22 cellular contexts compared by ENCODE assay signal in the genomic region with DNA sequence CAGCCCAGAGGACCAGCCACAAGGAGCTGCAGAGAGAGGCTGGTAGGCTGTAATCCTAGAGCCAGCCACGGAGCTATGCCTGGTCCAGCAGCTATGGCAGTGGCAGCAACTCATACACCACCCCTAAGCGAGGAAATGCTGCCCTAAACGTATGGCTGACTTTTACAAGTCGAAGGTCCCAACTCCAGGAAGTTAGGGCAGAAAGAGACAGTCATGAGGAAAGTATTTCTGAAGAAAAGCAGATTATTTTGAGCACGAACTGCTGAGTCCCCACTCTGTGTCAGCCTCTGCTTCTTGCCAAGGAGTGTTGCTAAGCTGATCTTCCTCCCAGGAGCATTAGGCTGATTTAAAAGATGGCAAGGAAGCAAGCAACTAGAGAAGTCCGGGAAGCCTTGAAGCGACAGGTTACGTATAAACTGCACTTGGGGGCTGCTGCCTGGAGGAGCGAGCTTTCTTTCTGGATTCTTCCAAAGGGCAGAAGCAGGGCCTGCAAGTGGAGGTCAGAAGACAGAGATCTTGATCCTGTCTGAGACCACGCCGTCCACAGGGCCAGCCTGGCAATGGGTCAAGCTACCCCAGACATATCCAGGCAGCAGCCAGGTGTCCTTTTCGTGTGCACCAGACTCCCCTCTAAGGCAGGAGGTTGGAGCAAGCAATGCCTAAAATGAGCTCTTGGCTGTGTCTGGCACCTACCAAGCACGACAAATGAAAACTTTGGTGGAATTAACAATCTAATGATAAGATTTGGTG. TPM values are rescaled to one million over a fixed set of nuclear protein-coding genes. Genes with fewer than 3 reads are reported as not detected.
DNase-seq lines count a peak whose midpoint lies in the region; ATAC-seq and TF ChIP-seq lines count a peak whose summit lies in the region.
"Had no signal": no experiment of that assay in that cellular context is flagged by ENCODE, and none has a peak within 500 bp of the region (broad histone marks: within the 10 kb centered on the region; RNA-seq: fewer than 3 reads in every experiment).

No MANE protein-coding gene starts in this region.

- no peaks in the 10 kb centered on the region for H3K27me3 Mint-ChIP-seq in endodermal cell (ENCODE audit: insufficient read depth)
- H3K27me3 Mint-ChIP-seq: naive B cell had no signal

- H3K79me2 ChIP-seq in mesendoderm (ENCODE audit: control insufficient read depth, insufficient read depth, low read length): no peaks in the 10 kb centered on the region

- no peak overlapping the region for H2AK5ac ChIP-seq in mesendoderm (ENCODE audit: low read length)

- peaks cover 41% of the 10 kb centered on the region for H3K4me1 ChIP-seq in endodermal cell (ENCODE audit: control insufficient read depth, insufficient read depth, low read length)
- H3K4me1 ChIP-seq in mesendoderm (ENCODE audit: control insufficient read depth, low read depth, low read length): peaks cover 12% of the 10 kb centered on the region
- H3K4me1 ChIP-seq: body of pancreas, pancreas, Peyer's patch had no signal

- TF ChIP-seq CTCF in endodermal cell (conservative IDR thresholded peaks at IDR 0.05): no peak

- H3K79me1 ChIP-seq in mesendoderm (ENCODE audit: low read length): no peaks in the 10 kb centered on the region

- H2BK5ac ChIP-seq in mesendoderm (ENCODE audit: low read length): peak overlapping the region; percentile 46

- H2BK15ac ChIP-seq in mesendoderm (replicated peaks; ENCODE audit: low read depth): no peak overlapping the region

- H3K4me1 Mint-ChIP-seq in endodermal cell: peaks cover 58% of the 10 kb centered on the region
- H3K4me1 Mint-ChIP-seq: naive B cell had no signal

- H3K18ac ChIP-seq in mesendoderm (ENCODE audit: low read length): no peak overlapping the region

- H3K4me2 ChIP-seq in mesendoderm (ENCODE audit: low read length): no peak overlapping the region
- H3K4me2 ChIP-seq: BLaER1 had no signal

- DNase-seq in EL (peak; percentile 72), NCI-H226 (peak; percentile 17), endodermal cell (peak; percentile 52), mesendoderm (peak; percentile 68), DMS79 (lab: John Stamatoyannopoulos, UW) (no peak), NCI-H2171 (lab: John Stamatoyannopoulos, UW) (no peak)
- DNase-seq: activated CD4-positive, alpha-beta T cell treated with anti-CD3 and anti-CD28 coated beads, Interleukin-2, amount 50 U/mL, for 1 hour; activated naive CD4-positive, alpha-beta T cell treated with anti-CD3 and anti-CD28 coated beads for 36 hours; activated T-cell treated with anti-CD3 and anti-CD28 coated beads, Interleukin-2, amount 50 U/mL, for 1 hour; GDM1; immature natural killer cell; naive B cell; NCI-H1436; NCI-H2227 treated with DMSO at 0.1 percent for 48 hours; pancreas; Peyer's patch; stimulated activated CD4-positive, alpha-beta T cell treated with anti-CD3 and anti-CD28 coated beads, Interleukin-4, amount 100 ng/mL, for 24 hours had no signal

- no peak overlapping the region for H4K5ac ChIP-seq in mesendoderm (ENCODE audit: low read length)

- no peak for ATAC-seq in HG03378 (IDR thresholded peaks at IDR 0.05; ENCODE audit: unreplicated experiment)
- ATAC-seq: body of pancreas had no signal

- H3K56ac ChIP-seq in mesendoderm (ENCODE audit: low read length): peak overlapping the region; percentile 28

- H4K8ac ChIP-seq in mesendoderm (ENCODE audit: low read depth, low read length): no peak overlapping the region

- no peak overlapping the region for H3K4ac ChIP-seq in mesendoderm (ENCODE audit: low read depth, low read length)

- H3K9me3 Mint-ChIP-seq in endodermal cell: peaks cover 2% of the 10 kb centered on the region
- H3K9me3 Mint-ChIP-seq: activated naive CD4-positive, alpha-beta T cell treated with anti-CD3 and anti-CD28 coated beads for 36 hours had no signal

- 84 to 85% methylated on average over 6 to 13 of the region's 13 CpGs for WGBS in endodermal cell (ENCODE audit: insufficient coverage in 1 of 2, insufficient read length in 1 of 2), 2 experiments
- WGBS in mesendoderm (ENCODE audit: extremely low coverage, insufficient coverage, low lambda C conversion rate): no CpG with 5 or more reads among the region's 13 CpGs

- no peak overlapping the region for H3K23ac ChIP-seq in mesendoderm (ENCODE audit: low read length)

- H3K27ac ChIP-seq in endodermal cell (ENCODE audit: low read depth, low read length) (no peak overlapping the region), mesendoderm (ENCODE audit: low read depth, low read length) (no peak overlapping the region)
- H3K27ac ChIP-seq: BLaER1, body of pancreas, pancreas, Peyer's patch had no signal

- H3K27ac Mint-ChIP-seq in endodermal cell: peak overlapping the region; percentile 90
- H3K27ac Mint-ChIP-seq: activated naive CD4-positive, alpha-beta T cell treated with anti-CD3 and anti-CD28 coated beads for 36 hours; naive B cell had no signal

- H3K4me3 ChIP-seq in endodermal cell (ENCODE audit: low read length): no peak overlapping the region
- no peak overlapping the region for H3K4me3 ChIP-seq in mesendoderm (ENCODE audit: low read length)
- H3K4me3 ChIP-seq: BLaER1, body of pancreas, lung, pancreas, Peyer's patch had no signal

- no peak overlapping the region for H3K4me3 Mint-ChIP-seq in endodermal cell
- H3K4me3 Mint-ChIP-seq: activated naive CD4-positive, alpha-beta T cell treated with anti-CD3 and anti-CD28 coated beads for 36 hours; immature natural killer cell; naive B cell had no signal

- H3K36me3 ChIP-seq in endodermal cell (ENCODE audit: control insufficient read depth, insufficient read depth, low read length): no peaks in the 10 kb centered on the region
- H3K36me3 ChIP-seq in mesendoderm (ENCODE audit: control insufficient read depth, insufficient read depth, low read length): no peaks in the 10 kb centered on the region
- H3K36me3 ChIP-seq: BLaER1, pancreas, Peyer's patch had no signal

- H2BK120ac ChIP-seq in mesendoderm (ENCODE audit: low read depth, low read length): no peak overlapping the region

- H3K9ac ChIP-seq in endodermal cell (ENCODE audit: extremely low read depth, low read length, poor library complexity, severe bottlenecking) (peak overlapping the region; percentile 49), mesendoderm (ENCODE audit: low read length) (no peak overlapping the region)
- H3K9ac ChIP-seq: BLaER1 had no signal

- no peaks in the 10 kb centered on the region for H3K9me3 ChIP-seq in endodermal cell (ENCODE audit: control insufficient read depth, low read length)
- H3K9me3 ChIP-seq: BLaER1, body of pancreas, pancreas, Peyer's patch had no signal

- peaks cover 10% of the 10 kb centered on the region for H3K36me3 Mint-ChIP-seq in endodermal cell (ENCODE audit: low read depth)
- H3K36me3 Mint-ChIP-seq: naive B cell had no signal

- H3K27me3 ChIP-seq in endodermal cell (ENCODE audit: control insufficient read depth, insufficient read depth, low read length, poor library complexity, severe bottlenecking) (no peaks in the 10 kb centered on the region), mesendoderm (ENCODE audit: insufficient read depth, low read length, poor library complexity) (no peaks in the 10 kb centered on the region)
- H3K27me3 ChIP-seq: BLaER1, body of pancreas, pancreas, Peyer's patch had no signal

RNA-seq across cellular contexts. Expression of gene PLXNA4, which starts 39.4 kb away (rescaled TPM):
- 10 to 100 TPM; 24.0 to 42.7 TPM for total RNA-seq in endodermal cell
- polyA plus RNA-seq in endodermal cell (2013, experiment 1 of 2): 2.4 TPM
- polyA plus RNA-seq in endodermal cell (2013, experiment 2 of 2): 2.2 TPM
- polyA plus RNA-seq in mesendoderm (2013, experiment 1 of 2): 0.24 TPM
- 0.25 TPM for polyA plus RNA-seq in mesendoderm (2013, experiment 2 of 2)
- total RNA-seq: epithelial cell of proximal tubule had no signal

Comparison
In these comparisons a context has a peak if more than half of its experiments do, and no peak if none do; other contexts are left out.
1. DNase-seq: peak in EL (single experiment), NCI-H226 (single experiment), endodermal cell (single experiment) and mesendoderm (single experiment); none in DMS79 (single experiment) and NCI-H2171 (single experiment).